Comparison of ENCODE assay signal across 12 cellular contexts in genomic region chr10:3763035-3763456, GRCh38. TPM values are rescaled to one million over a fixed set of nuclear protein-coding genes. Genes with fewer than 3 reads are reported as not detected.
A peak's percentile ranks its signal among the peaks of the same experiment; 100 is the strongest.
DNase-seq lines count a peak whose midpoint lies in the region; ATAC-seq and TF ChIP-seq lines count a peak whose summit lies in the region.
"Had no signal": no experiment of that assay in that cellular context is flagged by ENCODE, and none has a peak within 500 bp of the region (broad histone marks: within the 10 kb centered on the region; RNA-seq: fewer than 3 reads in every experiment).

No MANE protein-coding gene starts in this region.

- H3K4me1 ChIP-seq in gastroesophageal sphincter: peaks cover 0 to 22% (median 0%) of the 10 kb centered on the region in 3 donors

- H3K27ac Mint-ChIP-seq in activated T-helper 17 cell treated with anti-CD3 and anti-CD28 coated beads, Interleukin-2, amount 50 U/mL, for 72 hours: peak overlapping the region; percentile 94
- H3K27ac Mint-ChIP-seq: GM23338 had no signal

- peak overlapping the region in 1 of 4 donors; percentile 62 for H3K27ac ChIP-seq in gastroesophageal sphincter

- H3K4me3 ChIP-seq in gastroesophageal sphincter: no peak overlapping the region
- H3K4me3 ChIP-seq: GM23338 had no signal

- in situ Hi-C loops in ACHN (cut with HindIII; ENCODE audit: low pct_ligation_motif_present, low pct_unique_long_range_greater_than_20kb, low sequenced_read_pairs): no loop called here

- no peaks in the 10 kb centered on the region for H3K27me3 Mint-ChIP-seq in activated T-helper 17 cell treated with anti-CD3 and anti-CD28 coated beads, Interleukin-2, amount 50 U/mL, for 72 hours
- H3K27me3 Mint-ChIP-seq: activated naive CD4-positive, alpha-beta T cell treated with anti-CD3 and anti-CD28 coated beads, Interleukin-2, amount 10 ng/mL, durations not matched to agents 7 days and 5 days had no signal

- 92 to 100% methylated on average over 2 to 7 of the region's 20 CpGs for WGBS in gastroesophageal sphincter (ENCODE audit: low coverage in 1 of 2), 2 donors

- H3K27me3 ChIP-seq in gastroesophageal sphincter: no peaks in the 10 kb centered on the region

- peaks cover 7% of the 10 kb centered on the region for H3K36me3 Mint-ChIP-seq in activated T-helper 17 cell treated with anti-CD3 and anti-CD28 coated beads, Interleukin-2, amount 50 U/mL, for 72 hours (ENCODE audit: low read depth)

- ATAC-seq in activated T-helper 17 cell treated with anti-CD3 and anti-CD28 coated beads, Interleukin-2, amount 50 U/mL, for 72 hours (replicated peaks): peak; percentile 61
- ATAC-seq in left lobe of liver: no peak
- no peak for ATAC-seq in gastroesophageal sphincter
- ATAC-seq in HG02798 (IDR thresholded peaks at IDR 0.05; ENCODE audit: poor library complexity, unreplicated experiment): no peak
- ATAC-seq: GM23338 had no signal

- no peaks in the 10 kb centered on the region for H3K9me3 ChIP-seq in gastroesophageal sphincter

- H3K36me3 ChIP-seq in gastroesophageal sphincter: no peaks in the 10 kb centered on the region

- H3K4me1 Mint-ChIP-seq in activated T-helper 17 cell treated with anti-CD3 and anti-CD28 coated beads, Interleukin-2, amount 50 U/mL, for 72 hours: peaks cover 49% of the 10 kb centered on the region

- TF ChIP-seq EP300 in gastroesophageal sphincter (IDR thresholded peaks at IDR 0.05): no peak

- TF ChIP-seq POLR2A in gastroesophageal sphincter (IDR thresholded peaks at IDR 0.05): no peak

- no peak for TF ChIP-seq CTCF in gastroesophageal sphincter (IDR thresholded peaks at IDR 0.05)

- peak overlapping the region; percentile 91 for H3K4me3 Mint-ChIP-seq in activated T-helper 17 cell treated with anti-CD3 and anti-CD28 coated beads, Interleukin-2, amount 50 U/mL, for 72 hours
- H3K4me3 Mint-ChIP-seq: activated naive CD4-positive, alpha-beta T cell treated with anti-CD3 and anti-CD28 coated beads, Interleukin-2, amount 10 ng/mL, durations not matched to agents 7 days and 5 days; GM23338 had no signal

- peak; percentile 90 for DNase-seq in ACHN
- DNase-seq in HCEC 1CT: peak; percentile 87
- peak; percentile 39 for DNase-seq in left lobe of liver (ENCODE audit: low spot score)
- DNase-seq in DMS153 (lab: John Stamatoyannopoulos, UW): no peak
- DNase-seq in AML-193 (lab: John Stamatoyannopoulos, UW): no peak
- DNase-seq: activated naive CD4-positive, alpha-beta T cell treated with anti-CD3 and anti-CD28 coated beads, Interleukin-2, amount 10 ng/mL, durations not matched to agents 7 days and 5 days; kidney; NCI-H446 had no signal

- H3K9me3 Mint-ChIP-seq in activated T-helper 17 cell treated with anti-CD3 and anti-CD28 coated beads, Interleukin-2, amount 50 U/mL, for 72 hours: peaks cover 3% of the 10 kb centered on the region
- H3K9me3 Mint-ChIP-seq: GM23338 had no signal

RNA-seq across cellular contexts. Expression of gene KLF6, which starts 22.0 kb away (rescaled TPM):
- total RNA-seq in activated T-helper 17 cell treated with anti-CD3 and anti-CD28 coated beads, Interleukin-2, amount 50 U/mL, for 72 hours: 100 to 1,000 TPM; 163 to 201 TPM
- total RNA-seq in left lobe of liver (27.3 TPM), gastroesophageal sphincter (100 to 1,000 TPM in 2 of 4 donors, 10 to 100 TPM in 2; 90.3 to 113 (median 105) TPM)

Comparison
In these comparisons a context has a peak if more than half of its experiments do, and no peak if none do; other contexts are left out.
1. DNase-seq: peak in ACHN (single experiment), HCEC 1CT (single experiment) and left lobe of liver (single experiment); none in DMS153 (single experiment) and AML-193 (0 of 2).